Comparison of ENCODE assay signal across 27 cellular contexts in genomic region chr12:101351682-101352081, GRCh38.
"Had no signal": no experiment of that assay in that cellular context is flagged by ENCODE, and none has a peak within 500 bp of the region (broad histone marks: within the 10 kb centered on the region; RNA-seq: fewer than 3 reads in every experiment).

No MANE protein-coding gene starts in this region.

- H3K27ac ChIP-seq: stomach, suprapubic skin, testis, thoracic aorta, thyroid gland, tibial artery, tibial nerve, transverse colon, upper lobe of left lung, upper lobe of right lung, uterus, vagina had no signal

- FAIRE-seq: urothelium cell line had no signal

- DNase-seq: stimulated activated CD4-positive, alpha-beta T cell treated with anti-CD3 and anti-CD28 coated beads, Interleukin-2, amount 100 ng/mL, for 48 hours; stimulated activated CD4-positive, alpha-beta T cell treated with anti-CD3 and anti-CD28 coated beads, Interleukin-4, amount 100 ng/mL, for 1 hour; stimulated activated CD4-positive, alpha-beta T cell treated with anti-CD3 and anti-CD28 coated beads, Interleukin-4, amount 100 ng/mL, for 24 hours; stimulated activated CD4-positive, alpha-beta T cell treated with anti-CD3 and anti-CD28 coated beads, Interleukin-4, amount 100 ng/mL, for 4 hours; stimulated activated CD8-positive, alpha-beta memory T cell treated with anti-CD3 and anti-CD28 coated beads, Interleukin-4, amount 100 ng/mL, for 48 hours; stimulated activated naive B cell treated with anti-CD40 and anti-IgM and Interleukin-4, amounts not matched to agents 10 μg/mL and 1 μg/mL and 100 μg/mL, for 72 hours; stimulated activated naive CD4-positive, alpha-beta T cell; stimulated activated naive CD4-positive, alpha-beta T cell treated with Interleukin-2 at 50 U/mL for 16 hours; stimulated activated naive CD8-positive, alpha-beta T cell treated with anti-CD3 and anti-CD28 coated beads, Interleukin-15, amount 100 ng/mL, for 72 hours; stimulated activated naive CD8-positive, alpha-beta T cell treated with anti-CD3 and anti-CD28 coated beads, Interleukin-15, Interleukin-2, amounts not matched to agents 100 U/mL and 50 U/mL, for 24 hours; stomach; substantia nigra; testis; thyroid gland; tibial artery; transverse colon; trophoblast cell; upper lobe of left lung; upper lobe of right lung; uterus had no signal

- H3K9me3 ChIP-seq: stomach, suprapubic skin, testis, thoracic aorta, thyroid gland, tibial artery, transverse colon, upper lobe of left lung, upper lobe of right lung, uterus, vagina had no signal

- H3K4me1 ChIP-seq: stomach, suprapubic skin, testis, thyroid gland, tibial artery, tibial nerve, transverse colon, upper lobe of left lung, upper lobe of right lung, uterus, vagina had no signal

- H3K27me3 ChIP-seq: stomach, suprapubic skin, testis, thyroid gland, tibial artery, tibial nerve, transverse colon, upper lobe of left lung, upper lobe of right lung, uterus, vagina had no signal

- H3K4me3 ChIP-seq: stomach, suprapubic skin, testis, thoracic aorta, thyroid gland, tibial artery, tibial nerve, transverse colon, upper lobe of left lung, upper lobe of right lung, uterus, vagina had no signal

- H3K36me3 ChIP-seq: uterus had no signal

- ATAC-seq: stimulated activated effector memory CD8-positive, alpha-beta T cell treated with anti-CD3 and anti-CD28 coated beads, Interleukin-12 subunit alpha, Interleukin-12 subunit beta, amount 100 ng/mL, for 72 hours; stimulated activated memory B cell treated with anti-CD40 and anti-IgM and Interleukin-4, amounts not matched to agents 10 μg/mL and 1 μg/mL and 100 μg/mL, for 72 hours; stimulated activated naive B cell treated with anti-CD40 and anti-IgM and Interleukin-4, amounts not matched to agents 10 μg/mL and 1 μg/mL and 100 μg/mL, for 72 hours; stimulated activated naive CD8-positive, alpha-beta T cell treated with anti-CD3 and anti-CD28 coated beads, Interleukin-15, amount 100 ng/mL, for 72 hours; stimulated activated naive CD8-positive, alpha-beta T cell treated with anti-CD3 and anti-CD28 coated beads, Interleukin-15, Interleukin-2, amounts not matched to agents 100 U/mL and 50 U/mL, for 24 hours; upper lobe of right lung had no signal
